In genomic region chr3:43913549-43913948, GRCh38 we compare ENCODE assay signal across 20 cellular contexts.
"Had no signal": no experiment of that assay in that cellular context is flagged by ENCODE, and none has a peak within 500 bp of the region (broad histone marks: within the 10 kb centered on the region; RNA-seq: fewer than 3 reads in every experiment).

No MANE protein-coding gene starts in this region.

- H3K36me3 Mint-ChIP-seq: naive B cell had no signal

- H3K9me3 ChIP-seq: pancreas had no signal

- FAIRE-seq: colon, pancreas had no signal

- H3K4me1 ChIP-seq: pancreas had no signal

- H3K27ac Mint-ChIP-seq: dendritic cell treated with granulocyte-macrophage colony-stimulating factor and Interleukin-4, amounts not matched to agents 40 ng/mL and 50 ng/mL, for 4 days; effector memory CD8-positive, alpha-beta T cell; naive B cell; nephron; progenitor cell of endocrine pancreas had no signal

- H3K27me3 ChIP-seq: hepatocyte, pancreas had no signal

- H3K4me1 Mint-ChIP-seq: naive B cell, nephron had no signal

- H3K4me3 Mint-ChIP-seq: dendritic cell treated with granulocyte-macrophage colony-stimulating factor and Interleukin-4, amounts not matched to agents 40 ng/mL and 50 ng/mL, for 4 days; effector memory CD8-positive, alpha-beta T cell; naive B cell; nephron had no signal

- H3K9me3 Mint-ChIP-seq: dendritic cell treated with granulocyte-macrophage colony-stimulating factor and Interleukin-4, amounts not matched to agents 40 ng/mL and 50 ng/mL, for 4 days; effector memory CD8-positive, alpha-beta T cell; nephron had no signal

- H3K27ac ChIP-seq: hepatocyte, pancreas had no signal

- ATAC-seq: effector memory CD8-positive, alpha-beta T cell; left colon; left ventricle myocardium superior; pancreas; right cardiac atrium had no signal

- DNase-seq: effector memory CD8-positive, alpha-beta T cell; foreskin melanocyte; head of caudate nucleus; left colon; left ventricle myocardium superior; mesenchymal stem cell; midbrain; naive B cell; occipital lobe; pancreas; right cardiac atrium; stimulated activated CD4-positive, alpha-beta T cell treated with anti-CD3 and anti-CD28 coated beads, Interleukin-2, amount 100 ng/mL, for 48 hours; trophoblast cell had no signal

- H3K4me3 ChIP-seq: hepatocyte, lung, pancreas, smooth muscle cell had no signal

- H3K36me3 ChIP-seq: pancreas had no signal
